ENCODE assay signal across 21 cellular contexts in genomic region chr1:173886746-173887611, GRCh38. TPM values are rescaled to one million over a fixed set of nuclear protein-coding genes. Genes with fewer than 3 reads are reported as not detected.
DNase-seq lines count a peak whose midpoint lies in the region; ATAC-seq and TF ChIP-seq lines count a peak whose summit lies in the region.
"Had no signal": no experiment of that assay in that cellular context is flagged by ENCODE, and none has a peak within 500 bp of the region (broad histone marks: within the 10 kb centered on the region; RNA-seq: fewer than 3 reads in every experiment).

No MANE protein-coding gene starts in this region.

- DNase-seq in activated CD4-positive, alpha-beta T cell treated with anti-CD3 and anti-CD28 coated beads, Interleukin-2, amount 10 ng/mL, durations not matched to agents 7 days and 5 days = no peak
- no peak for DNase-seq in activated CD4-positive, alpha-beta T cell treated with anti-CD3 and anti-CD28 coated beads, Interleukin-2, amount 50 U/mL, for 1 hour
- DNase-seq in CD8-positive, alpha-beta T cell = no peak
- DNase-seq in T-cell (no peak), immature natural killer cell (peak in 1 of 3 donors; percentile 27), dedifferentiated amniotic fluid mesenchymal stem cell (ENCODE audit: extremely low spot score) (no peak)
- DNase-seq in activated CD4-positive, CD25-positive, alpha-beta regulatory T cell treated with anti-CD3 and anti-CD28 coated beads, Interleukin-2, amount 50 U/mL, for 72 hours = no peak
- DNase-seq: Calu3; CD4-positive, CD25-positive, alpha-beta regulatory T cell; GF-D8; GOT3; NCI-H187; NCI-H2227 treated with DMSO at 0.1 percent for 48 hours; NCI-H510A treated with DMSO at 0.1 percent for 48 hours; NCI-H774; OCI-M1; Right ventricle myocardium superior had no signal

- no peak overlapping the region for H3K27ac ChIP-seq in CD8-positive, alpha-beta T cell (ENCODE audit: low read depth, low read length)

- H3K27me3 ChIP-seq in CD8-positive, alpha-beta T cell (ENCODE audit: insufficient read depth, low read length) = no peaks in the 10 kb centered on the region

- no peaks in the 10 kb centered on the region for H3K9me3 ChIP-seq in CD8-positive, alpha-beta T cell (ENCODE audit: low read length)

- H3K27me3 Mint-ChIP-seq in activated CD4-positive, alpha-beta T cell treated with anti-CD3 and anti-CD28 coated beads, Interleukin-2, amount 10 ng/mL, durations not matched to agents 7 days and 5 days = no peaks in the 10 kb centered on the region
- H3K27me3 Mint-ChIP-seq in CD8-positive, alpha-beta T cell (ENCODE audit: low read depth) = no peaks in the 10 kb centered on the region
- H3K27me3 Mint-ChIP-seq in T-cell (no peaks in the 10 kb centered on the region), immature natural killer cell (ENCODE audit: low read depth in 3 of 3) (no peaks in the 10 kb centered on the region)
- H3K27me3 Mint-ChIP-seq: B cell; CD4-positive, CD25-positive, alpha-beta regulatory T cell had no signal

- H3K36me3 ChIP-seq in CD8-positive, alpha-beta T cell (ENCODE audit: insufficient read depth, low read length) = peaks cover 8% of the 10 kb centered on the region

- H3K9me3 Mint-ChIP-seq in activated CD4-positive, alpha-beta T cell treated with anti-CD3 and anti-CD28 coated beads, Interleukin-2, amount 10 ng/mL, durations not matched to agents 7 days and 5 days = no peaks in the 10 kb centered on the region
- H3K9me3 Mint-ChIP-seq in CD8-positive, alpha-beta T cell = no peaks in the 10 kb centered on the region
- H3K9me3 Mint-ChIP-seq in T-cell = no peaks in the 10 kb centered on the region
- H3K9me3 Mint-ChIP-seq in immature natural killer cell = no peaks in the 10 kb centered on the region
- H3K9me3 Mint-ChIP-seq: CD4-positive, CD25-positive, alpha-beta regulatory T cell had no signal

- H3K4me3 Mint-ChIP-seq in activated CD4-positive, alpha-beta T cell treated with anti-CD3 and anti-CD28 coated beads, Interleukin-2, amount 10 ng/mL, durations not matched to agents 7 days and 5 days = no peak overlapping the region
- H3K4me3 Mint-ChIP-seq in CD8-positive, alpha-beta T cell = no peak overlapping the region
- H3K4me3 Mint-ChIP-seq in T-cell (no peak overlapping the region), immature natural killer cell (peak overlapping the region; percentile 43 to 78 (median 70))
- H3K4me3 Mint-ChIP-seq: B cell; CD4-positive, CD25-positive, alpha-beta regulatory T cell had no signal

- POLR2A ChIA-PET in activated CD4-positive, alpha-beta T cell treated with anti-CD3 and anti-CD28 coated beads, Interleukin-2, amount 10 ng/mL, durations not matched to agents 7 days and 5 days (lab: Charles Lee) = no interaction called here
- POLR2A ChIA-PET in CD8-positive, alpha-beta T cell (lab: Charles Lee) = interaction anchor here (0.6 to 2.1 kb wide), 2 partner anchors 18 to 361 kb away, joined by 3 to 6 read pairs; partner anchors contain the start of genes GAS5 and ZBTB37
- POLR2A ChIA-PET in T-cell (lab: Charles Lee) = no interaction called here

- H3K4me3 ChIP-seq in CD8-positive, alpha-beta T cell (ENCODE audit: low read depth, low read length) = no peak overlapping the region
- H3K4me3 ChIP-seq: K562 had no signal

- ATAC-seq in CD8-positive, alpha-beta T cell = no peak
- ATAC-seq in T-cell (replicated peaks in 1 of 4) (peak in 2 of 4 experiments; percentile 32 to 38), GM19397 (IDR thresholded peaks at IDR 0.05; ENCODE audit: unreplicated experiment) (no peak)
- ATAC-seq: K562 had no signal

- H3K36me3 Mint-ChIP-seq in activated CD4-positive, alpha-beta T cell treated with anti-CD3 and anti-CD28 coated beads, Interleukin-2, amount 10 ng/mL, durations not matched to agents 7 days and 5 days (ENCODE audit: low read depth) = peaks cover 42% of the 10 kb centered on the region
- peaks cover 59% of the 10 kb centered on the region for H3K36me3 Mint-ChIP-seq in CD8-positive, alpha-beta T cell
- H3K36me3 Mint-ChIP-seq in T-cell = peaks cover 65% of the 10 kb centered on the region
- peaks cover 19 to 41% (median 38%) of the 10 kb centered on the region in 3 donors for H3K36me3 Mint-ChIP-seq in immature natural killer cell

- H3K4me1 Mint-ChIP-seq in activated CD4-positive, alpha-beta T cell treated with anti-CD3 and anti-CD28 coated beads, Interleukin-2, amount 10 ng/mL, durations not matched to agents 7 days and 5 days = peaks cover 16% of the 10 kb centered on the region
- peaks cover 38% of the 10 kb centered on the region for H3K4me1 Mint-ChIP-seq in CD8-positive, alpha-beta T cell (ENCODE audit: low read depth)
- H3K4me1 Mint-ChIP-seq in T-cell (peaks cover 30 to 44% (median 42%) of the 10 kb centered on the region in 3 donors), immature natural killer cell (peaks cover 35 to 60% of the 10 kb centered on the region in 2 donors)
- H3K4me1 Mint-ChIP-seq: B cell had no signal

- TF ChIP-seq CTCF in CD8-positive, alpha-beta T cell (IDR thresholded peaks at IDR 0.05) = no peak

- intact Hi-C loops in CD8-positive, alpha-beta T cell (cut with DNase I, micrococcal nuclease) = no loop called here

- H3K4me1 ChIP-seq in CD8-positive, alpha-beta T cell (ENCODE audit: insufficient read depth, low read length) = peaks cover 16% of the 10 kb centered on the region

- peak overlapping the region; percentile 55 for H3K27ac Mint-ChIP-seq in activated CD4-positive, alpha-beta T cell treated with anti-CD3 and anti-CD28 coated beads, Interleukin-2, amount 10 ng/mL, durations not matched to agents 7 days and 5 days
- H3K27ac Mint-ChIP-seq in CD8-positive, alpha-beta T cell = peak overlapping the region; percentile 23
- peak overlapping the region; percentile 29 to 48 for H3K27ac Mint-ChIP-seq in T-cell
- peak overlapping the region; percentile 75 to 95 (median 88) for H3K27ac Mint-ChIP-seq in immature natural killer cell
- H3K27ac Mint-ChIP-seq: B cell had no signal

- CTCF ChIA-PET in activated CD4-positive, alpha-beta T cell treated with anti-CD3 and anti-CD28 coated beads, Interleukin-2, amount 10 ng/mL, durations not matched to agents 7 days and 5 days (lab: Charles Lee) = no interaction called here
- CTCF ChIA-PET in CD8-positive, alpha-beta T cell (lab: Charles Lee) = no interaction called here
- CTCF ChIA-PET in T-cell (lab: Charles Lee) = no interaction called here

RNA-seq across cellular contexts. Expression of gene ZBTB37, which starts 18.8 kb away (rescaled TPM):
- 10 to 100 TPM; 10.2 to 10.9 TPM for total RNA-seq in activated CD4-positive, alpha-beta T cell treated with anti-CD3 and anti-CD28 coated beads, Interleukin-2, amount 10 ng/mL, durations not matched to agents 7 days and 5 days
- total RNA-seq in CD8-positive, alpha-beta T cell = 10 to 100 TPM in 1 of 2 experiments, 1 to 10 TPM in 1; 8.8 to 10.4 TPM
- total RNA-seq in T-cell = 10 to 100 TPM; 17.6 to 24.7 (median 22.4) TPM
- polyA plus RNA-seq in immature natural killer cell = 1 to 10 TPM; 2.9 to 4.3 (median 3.1) TPM

RNA-seq across cellular contexts. Expression of gene GAS5, which starts 19.2 kb away (rescaled TPM):
- total RNA-seq in activated CD4-positive, alpha-beta T cell treated with anti-CD3 and anti-CD28 coated beads, Interleukin-2, amount 10 ng/mL, durations not matched to agents 7 days and 5 days = 100 to 1,000 TPM; 328 to 370 TPM
- 100 to 1,000 TPM; 774 to 800 TPM for total RNA-seq in CD8-positive, alpha-beta T cell
- 100 to 1,000 TPM; 638 to 881 (median 772) TPM for total RNA-seq in T-cell
- polyA plus RNA-seq in immature natural killer cell = 100 to 1,000 TPM in 2 of 3 donors, 10 to 100 TPM in 1; 88.2 to 158 (median 153) TPM

RNA-seq across cellular contexts. Expression of gene SERPINC1, which starts 30.1 kb away (rescaled TPM):
- under 1 TPM; 0.17 TPM for total RNA-seq in activated CD4-positive, alpha-beta T cell treated with anti-CD3 and anti-CD28 coated beads, Interleukin-2, amount 10 ng/mL, durations not matched to agents 7 days and 5 days
- not detected for total RNA-seq in CD8-positive, alpha-beta T cell
- total RNA-seq in T-cell = 1 to 10 TPM in 1 of 5 donors, under 1 TPM in 2, not detected in 2; 0.72 to 1.3 (median 0.95) TPM
- polyA plus RNA-seq in immature natural killer cell = under 1 TPM in 1 of 3 donors, not detected in 2; 0.62 TPM
- total RNA-seq: A172; B cell; CD4-positive, CD25-positive, alpha-beta regulatory T cell had no signal
- polyA plus RNA-seq: CD4-positive, CD25-positive, alpha-beta regulatory T cell had no signal

Comparison
In these comparisons a context has a peak if more than half of its experiments do, and no peak if none do; other contexts are left out.
1. H3K27ac Mint-ChIP-seq: peak in every context shown above with its lines; median percentile 88 in immature natural killer cell; 55 in activated CD4-positive, alpha-beta T cell treated with anti-CD3 and anti-CD28 coated beads, Interleukin-2, amount 10 ng/mL, durations not matched to agents 7 days and 5 days; 38 in T-cell; 23 in CD8-positive, alpha-beta T cell.
2. H3K4me3 Mint-ChIP-seq: peak in immature natural killer cell (5 of 5); none in activated CD4-positive, alpha-beta T cell treated with anti-CD3 and anti-CD28 coated beads, Interleukin-2, amount 10 ng/mL, durations not matched to agents 7 days and 5 days (single experiment), CD8-positive, alpha-beta T cell (single experiment) and T-cell (0 of 3).